ENCODE assay signal across 13 cellular contexts in the genomic region with DNA sequence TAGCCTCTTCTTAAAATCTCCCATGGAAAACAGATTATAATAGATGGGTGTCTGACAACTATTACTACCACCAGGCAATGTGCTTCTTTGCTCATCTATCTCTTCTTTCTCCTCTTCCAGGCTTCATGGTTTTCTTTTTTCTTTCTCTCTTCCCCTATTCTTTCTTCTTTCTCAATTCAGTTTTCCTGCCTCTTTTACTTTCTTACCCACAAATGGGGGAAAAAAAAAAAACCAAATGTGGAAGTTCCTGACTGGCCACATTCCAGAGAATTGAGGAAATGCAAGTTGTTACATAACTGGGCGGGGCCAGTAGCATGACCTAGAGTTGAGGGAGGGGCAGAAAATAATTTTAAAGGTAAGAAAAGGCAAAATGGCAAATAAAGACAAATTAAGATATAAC. TPM values are rescaled to one million over a fixed set of nuclear protein-coding genes. Genes with fewer than 3 reads are reported as not detected.
DNase-seq lines count a peak whose midpoint lies in the region; ATAC-seq and TF ChIP-seq lines count a peak whose summit lies in the region.
"Had no signal": no experiment of that assay in that cellular context is flagged by ENCODE, and none has a peak within 500 bp of the region (broad histone marks: within the 10 kb centered on the region; RNA-seq: fewer than 3 reads in every experiment).

No MANE protein-coding gene starts in this region.

- no peaks in the 10 kb centered on the region for H3K36me3 Mint-ChIP-seq in activated T-cell treated with anti-CD3 and anti-CD28 coated beads, Interleukin-2, amount 50 U/mL, for 4 hours (ENCODE audit: insufficient read depth)
- no peaks in the 10 kb centered on the region for H3K36me3 Mint-ChIP-seq in naive thymus-derived CD8-positive, alpha-beta T cell
- H3K36me3 Mint-ChIP-seq: activated naive CD8-positive, alpha-beta T cell; CD4-positive, CD25-positive, alpha-beta regulatory T cell had no signal

- no peak overlapping the region for H3K27ac Mint-ChIP-seq in naive thymus-derived CD8-positive, alpha-beta T cell
- H3K27ac Mint-ChIP-seq: activated naive CD8-positive, alpha-beta T cell; CD4-positive, CD25-positive, alpha-beta regulatory T cell; effector memory CD8-positive, alpha-beta T cell had no signal

- no peak for TF ChIP-seq CTCF in choroid plexus epithelial cell (conservative IDR thresholded peaks at IDR 0.05; ENCODE audit: low read depth, low read length)

- peaks cover 42% of the 10 kb centered on the region for H3K27me3 Mint-ChIP-seq in activated T-cell treated with anti-CD3 and anti-CD28 coated beads, Interleukin-2, amount 50 U/mL, for 4 hours (ENCODE audit: low read depth)
- peaks cover 18 to 52% (median 25%) of the 10 kb centered on the region in 5 donors for H3K27me3 Mint-ChIP-seq in naive thymus-derived CD8-positive, alpha-beta T cell

- H3K4me3 Mint-ChIP-seq in activated T-cell treated with anti-CD3 and anti-CD28 coated beads, Interleukin-2, amount 50 U/mL, for 4 hours, result no peak overlapping the region
- H3K4me3 Mint-ChIP-seq in naive thymus-derived CD8-positive, alpha-beta T cell, result no peak overlapping the region
- H3K4me3 Mint-ChIP-seq: activated naive CD8-positive, alpha-beta T cell; CD4-positive, CD25-positive, alpha-beta regulatory T cell; effector memory CD8-positive, alpha-beta T cell had no signal

- peak; percentile 17 for DNase-seq in Daoy (ENCODE audit: low read depth)
- DNase-seq in MV-4-11 (lab: John Stamatoyannopoulos, UW), result peak; percentile 92
- peak; percentile 17 for DNase-seq in choroid plexus epithelial cell (ENCODE audit: low read depth)
- DNase-seq in medulla oblongata (ENCODE audit: extremely low spot score), result peak; percentile 16
- no peak for DNase-seq in activated T-cell treated with anti-CD3 and anti-CD28 coated beads, Interleukin-2, amount 50 U/mL, for 4 hours
- no peak for DNase-seq in naive thymus-derived CD8-positive, alpha-beta T cell
- DNase-seq: activated CD8-positive, alpha-beta memory T cell treated with anti-CD3 and anti-CD28 coated beads for 24 hours; CD4-positive, CD25-positive, alpha-beta regulatory T cell; effector memory CD8-positive, alpha-beta T cell; kidney had no signal

- H3K4me3 ChIP-seq in choroid plexus epithelial cell (ENCODE audit: low read depth, low read length), result no peak overlapping the region

- POLR2A ChIA-PET in naive thymus-derived CD8-positive, alpha-beta T cell (lab: Charles Lee), result no interaction called here

- ATAC-seq in activated T-cell treated with anti-CD3 and anti-CD28 coated beads, Interleukin-2, amount 50 U/mL, for 4 hours, result no peak
- ATAC-seq in HG03342 (IDR thresholded peaks at IDR 0.05; ENCODE audit: unreplicated experiment) (no peak), GM18907 (IDR thresholded peaks at IDR 0.05; ENCODE audit: unreplicated experiment) (no peak)
- no peak for ATAC-seq in naive thymus-derived CD8-positive, alpha-beta T cell
- ATAC-seq: effector memory CD8-positive, alpha-beta T cell had no signal

- H3K9me3 Mint-ChIP-seq in activated T-cell treated with anti-CD3 and anti-CD28 coated beads, Interleukin-2, amount 50 U/mL, for 4 hours, result no peaks in the 10 kb centered on the region
- H3K9me3 Mint-ChIP-seq in naive thymus-derived CD8-positive, alpha-beta T cell, result no peaks in the 10 kb centered on the region
- H3K9me3 Mint-ChIP-seq: CD4-positive, CD25-positive, alpha-beta regulatory T cell; effector memory CD8-positive, alpha-beta T cell had no signal

- H3K4me1 Mint-ChIP-seq in activated T-cell treated with anti-CD3 and anti-CD28 coated beads, Interleukin-2, amount 50 U/mL, for 4 hours (ENCODE audit: low read depth), result no peaks in the 10 kb centered on the region
- peaks cover 0 to 4% (median 2%) of the 10 kb centered on the region in 4 donors for H3K4me1 Mint-ChIP-seq in naive thymus-derived CD8-positive, alpha-beta T cell

RNA-seq across cellular contexts. Expression of a gene that starts 10.9 kb away (rescaled TPM):
- 14.9 and 24.1 TPM in 2 replicates for total RNA-seq in Daoy (2014; rRNA removed; shearing (Covaris generic))
- 10 to 100 TPM; 69.0 to 74.3 (median 70.3) TPM for total RNA-seq in activated T-cell treated with anti-CD3 and anti-CD28 coated beads, Interleukin-2, amount 50 U/mL, for 4 hours
- 10 to 100 TPM; 59.5 to 60.0 TPM for total RNA-seq in naive thymus-derived CD8-positive, alpha-beta T cell
- polyA plus RNA-seq in naive thymus-derived CD8-positive, alpha-beta T cell, result 10 to 100 TPM; 14.8 to 29.2 (median 27.1) TPM

RNA-seq across cellular contexts. Expression of a gene that starts 43.2 kb away (rescaled TPM):
- 3.0 and 3.6 TPM in 2 replicates for total RNA-seq in Daoy (2014; rRNA removed; shearing (Covaris generic))
- total RNA-seq in activated T-cell treated with anti-CD3 and anti-CD28 coated beads, Interleukin-2, amount 50 U/mL, for 4 hours, result not detected
- total RNA-seq in naive thymus-derived CD8-positive, alpha-beta T cell, result not detected
- polyA plus RNA-seq in naive thymus-derived CD8-positive, alpha-beta T cell, result not detected
- total RNA-seq: CD4-positive, CD25-positive, alpha-beta regulatory T cell had no signal
- polyA plus RNA-seq: CD4-positive, CD25-positive, alpha-beta regulatory T cell had no signal

Comparison
In these comparisons a context has a peak if more than half of its experiments do, and no peak if none do; other contexts are left out.
1. DNase-seq: peak in Daoy (single experiment), MV-4-11 (single experiment), choroid plexus epithelial cell (single experiment) and medulla oblongata (single experiment); none in activated T-cell treated with anti-CD3 and anti-CD28 coated beads, Interleukin-2, amount 50 U/mL, for 4 hours (single experiment) and naive thymus-derived CD8-positive, alpha-beta T cell (0 of 10).